In the genomic region with DNA sequence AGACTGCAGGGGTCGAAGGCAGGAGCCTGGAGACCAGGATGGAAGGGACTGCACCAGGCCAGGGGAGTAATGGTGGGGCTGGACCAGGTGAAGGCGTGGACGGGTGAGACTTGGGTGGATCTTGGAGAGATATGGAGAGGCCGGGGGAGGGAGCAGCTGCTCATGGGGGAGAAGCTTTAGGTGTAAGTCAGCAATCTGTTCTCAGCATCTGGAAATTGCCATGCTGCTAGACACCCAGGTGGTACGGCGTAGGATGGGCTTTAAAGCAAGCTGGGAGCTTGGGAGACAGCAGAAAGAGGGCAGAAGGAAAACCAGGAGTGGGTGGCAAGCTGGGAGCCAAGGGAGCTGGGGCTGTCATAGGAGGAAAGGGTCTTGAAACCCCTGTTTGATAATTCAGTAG, we compare ENCODE assay signal across 14 cellular contexts. TPM values are rescaled to one million over a fixed set of nuclear protein-coding genes. Genes with fewer than 3 reads are reported as not detected.
DNase-seq lines count a peak whose midpoint lies in the region; ATAC-seq and TF ChIP-seq lines count a peak whose summit lies in the region.
"Had no signal": no experiment of that assay in that cellular context is flagged by ENCODE, and none has a peak within 500 bp of the region (broad histone marks: within the 10 kb centered on the region; RNA-seq: fewer than 3 reads in every experiment).

No MANE protein-coding gene starts in this region.

- DNase-seq in NCI-H1694 treated with DMSO at 0.1 percent for 48 hours (lab: John Stamatoyannopoulos, UW) (peak; percentile 23), NCI-H1694 (lab: John Stamatoyannopoulos, UW) (no peak), RWPE1 (ENCODE audit: low spot score) (no peak), endothelial cell (ENCODE audit: low spot score) (no peak), NCI-H2196 (lab: John Stamatoyannopoulos, UW; ENCODE audit: unreplicated experiment) (no peak)
- no peak for DNase-seq in stimulated activated effector memory CD8-positive, alpha-beta T cell treated with anti-CD3 and anti-CD28 coated beads, Interleukin-12 subunit alpha, Interleukin-12 subunit beta, amount 100 ng/mL, for 72 hours (ENCODE audit: low spot score in 2 of 2)
- DNase-seq in effector memory CD4-positive, alpha-beta T cell: no peak
- DNase-seq: activated CD4-positive, alpha-beta T cell treated with anti-CD3 and anti-CD28 coated beads, Interleukin-2, amount 10 ng/mL, durations not matched to agents 24 days and 14 days; kidney glomerular epithelial cell; NCI-H526; psoas muscle; stimulated activated CD4-positive, alpha-beta T cell treated with anti-CD3 and anti-CD28 coated beads, Interleukin-12 subunit alpha, Interleukin-12 subunit beta, amount 100 ng/mL, for 4 hours had no signal

- peak overlapping the region; percentile 10 for H3K4me3 Mint-ChIP-seq in endothelial cell (ENCODE audit: unreplicated experiment)
- H3K4me3 Mint-ChIP-seq in stimulated activated effector memory CD8-positive, alpha-beta T cell treated with anti-CD3 and anti-CD28 coated beads, Interleukin-12 subunit alpha, Interleukin-12 subunit beta, amount 100 ng/mL, for 72 hours: peak overlapping the region; percentile 14
- H3K4me3 Mint-ChIP-seq: activated CD4-positive, alpha-beta T cell treated with anti-CD3 and anti-CD28 coated beads, Interleukin-2, amount 10 ng/mL, durations not matched to agents 24 days and 14 days had no signal

- CTCF ChIA-PET in RWPE1 (lab: Yijun Ruan, JAX): interaction anchor here (0.5 kb wide), 1 partner anchor 10 kb away, joined by 3 read pairs; no protein-coding TSS in a partner anchor

- peaks cover 16% of the 10 kb centered on the region for H3K4me1 Mint-ChIP-seq in endothelial cell (ENCODE audit: unreplicated experiment)
- peaks cover 43% of the 10 kb centered on the region for H3K4me1 Mint-ChIP-seq in stimulated activated effector memory CD8-positive, alpha-beta T cell treated with anti-CD3 and anti-CD28 coated beads, Interleukin-12 subunit alpha, Interleukin-12 subunit beta, amount 100 ng/mL, for 72 hours

- no peaks in the 10 kb centered on the region for H3K27me3 ChIP-seq in effector memory CD4-positive, alpha-beta T cell (replicated peaks; ENCODE audit: control insufficient read depth, insufficient read depth, low read length, poor library complexity, severe bottlenecking)

- peaks cover 8% of the 10 kb centered on the region for H3K27me3 Mint-ChIP-seq in endothelial cell (ENCODE audit: unreplicated experiment)

- no peak overlapping the region for H3K4me3 ChIP-seq in effector memory CD4-positive, alpha-beta T cell (ENCODE audit: insufficient read depth, low read depth, low read length, poor library complexity, severe bottlenecking)
- H3K4me3 ChIP-seq: psoas muscle had no signal

- H3K36me3 Mint-ChIP-seq in endothelial cell (ENCODE audit: low read depth, unreplicated experiment): peaks cover 11% of the 10 kb centered on the region
- H3K36me3 Mint-ChIP-seq in stimulated activated effector memory CD8-positive, alpha-beta T cell treated with anti-CD3 and anti-CD28 coated beads, Interleukin-12 subunit alpha, Interleukin-12 subunit beta, amount 100 ng/mL, for 72 hours: peaks cover 52% of the 10 kb centered on the region

- H3K9me3 Mint-ChIP-seq in endothelial cell (ENCODE audit: unreplicated experiment): no peaks in the 10 kb centered on the region
- H3K9me3 Mint-ChIP-seq in stimulated activated effector memory CD8-positive, alpha-beta T cell treated with anti-CD3 and anti-CD28 coated beads, Interleukin-12 subunit alpha, Interleukin-12 subunit beta, amount 100 ng/mL, for 72 hours: no peaks in the 10 kb centered on the region
- H3K9me3 Mint-ChIP-seq: activated CD4-positive, alpha-beta T cell treated with anti-CD3 and anti-CD28 coated beads, Interleukin-2, amount 10 ng/mL, durations not matched to agents 24 days and 14 days had no signal

- H3K27ac ChIP-seq in RWPE1: peak overlapping the region; percentile 31
- no peak overlapping the region for H3K27ac ChIP-seq in effector memory CD4-positive, alpha-beta T cell (ENCODE audit: insufficient read depth, low read length, poor library complexity, severe bottlenecking)
- H3K27ac ChIP-seq: 22Rv1, psoas muscle had no signal

- ATAC-seq in stimulated activated effector memory CD8-positive, alpha-beta T cell treated with anti-CD3 and anti-CD28 coated beads, Interleukin-12 subunit alpha, Interleukin-12 subunit beta, amount 100 ng/mL, for 72 hours: no peak
- ATAC-seq in activated CD4-positive, CD25-positive, alpha-beta regulatory T cell treated with anti-CD3 and anti-CD28 coated beads, Interleukin-2, amount 50 U/mL, for 24 hours: no peak
- ATAC-seq: psoas muscle had no signal

- no peak overlapping the region for H3K27ac Mint-ChIP-seq in endothelial cell (ENCODE audit: unreplicated experiment)
- peak overlapping the region; percentile 60 for H3K27ac Mint-ChIP-seq in stimulated activated effector memory CD8-positive, alpha-beta T cell treated with anti-CD3 and anti-CD28 coated beads, Interleukin-12 subunit alpha, Interleukin-12 subunit beta, amount 100 ng/mL, for 72 hours

- peaks cover 20% of the 10 kb centered on the region for H3K4me1 ChIP-seq in effector memory CD4-positive, alpha-beta T cell (ENCODE audit: control insufficient read depth, insufficient read depth, low read length, poor library complexity, severe bottlenecking)
- H3K4me1 ChIP-seq: psoas muscle had no signal

- POLR2A ChIA-PET in RWPE1 (lab: Yijun Ruan, JAX; ENCODE audit: low non-redundant PET): no interaction called here

- no peak for TF ChIP-seq CTCF in RWPE1 (conservative IDR thresholded peaks at IDR 0.05; ENCODE audit: low read depth)
- no peak for TF ChIP-seq CTCF in endothelial cell (IDR thresholded peaks at IDR 0.05; ENCODE audit: unreplicated experiment)

- H3K9me3 ChIP-seq in effector memory CD4-positive, alpha-beta T cell (ENCODE audit: control insufficient read depth, low read length): no peaks in the 10 kb centered on the region
- H3K9me3 ChIP-seq: psoas muscle had no signal

- H3K36me3 ChIP-seq in effector memory CD4-positive, alpha-beta T cell (ENCODE audit: control insufficient read depth, insufficient read depth, low read length): no peaks in the 10 kb centered on the region

RNA-seq across cellular contexts. Expression of gene CERS4, which starts 3.0 kb away (rescaled TPM):
- total RNA-seq in endothelial cell (ENCODE audit: unreplicated experiment): 34.2 TPM
